25 cellular contexts compared by ENCODE assay signal in the genomic region with DNA sequence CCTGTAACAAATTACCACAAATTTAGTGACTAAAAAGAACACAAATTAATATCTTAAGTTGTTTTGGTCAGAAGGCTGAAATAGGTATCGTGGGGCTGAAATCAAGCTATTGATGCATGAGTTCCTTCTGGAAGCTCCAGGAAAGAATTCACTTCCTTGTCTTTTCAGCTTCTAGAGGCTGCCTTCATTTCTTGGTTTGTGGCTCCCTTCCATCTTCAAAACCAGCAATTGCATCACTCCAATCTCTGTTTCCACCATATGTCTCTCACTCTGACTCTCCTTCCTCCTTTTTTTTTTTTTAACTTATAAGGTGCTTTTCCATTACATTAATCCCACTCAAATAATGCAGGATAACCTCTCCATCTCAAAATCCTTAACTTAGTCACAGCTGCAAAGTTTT.
DNase-seq lines count a peak whose midpoint lies in the region; ATAC-seq and TF ChIP-seq lines count a peak whose summit lies in the region.
"Had no signal": no experiment of that assay in that cellular context is flagged by ENCODE, and none has a peak within 500 bp of the region (broad histone marks: within the 10 kb centered on the region; RNA-seq: fewer than 3 reads in every experiment).

No MANE protein-coding gene starts in this region.

- WGBS in transverse colon (ENCODE audit: low coverage in 1 of 2), 2 donors, result 86 to 91% methylated on average over 1 of the region's 1 CpG

- DNase-seq in Ammon's horn (ENCODE audit: low spot score) (peak; percentile 5), MV-4-11 (lab: John Stamatoyannopoulos, UW) (peak; percentile 65), NOMO-1 treated with DMSO at 0.1 percent for 48 hours (lab: John Stamatoyannopoulos, UW; ENCODE audit: unreplicated experiment) (peak; percentile 37), SKM-1 treated with dmso at 0.1 percent for 144 hours (lab: John Stamatoyannopoulos, UW; ENCODE audit: unreplicated experiment) (peak; percentile 44), transverse colon (no peak), inferior parietal cortex (ENCODE audit: extremely low spot score) (no peak)
- DNase-seq: CD4-positive, CD25-positive, alpha-beta regulatory T cell; DMS153; DND-41; GM23248; HFFc6; IMR-90; KG1; MM.1S; NCI-H1105; NCI-H146; NCI-H1930; NCI-H2107; NCI-H526; Right ventricle myocardium superior; RPMI8226; T-helper 2 cell had no signal

- intact Hi-C loops in transverse colon (cut with DNase I; ENCODE audit: low total_unique reads), result no loop called here

- no peak for TF ChIP-seq CTCF in transverse colon (IDR thresholded peaks at IDR 0.05)

- no peak for ATAC-seq in GM18867 (IDR thresholded peaks at IDR 0.05; ENCODE audit: unreplicated experiment)

- H3K27me3 ChIP-seq in transverse colon, result no peaks in the 10 kb centered on the region
- H3K27me3 ChIP-seq: BLaER1 had no signal

- TF ChIP-seq EP300 in transverse colon (IDR thresholded peaks at IDR 0.05; ENCODE audit: low read depth), result no peak

- H3K4me1 ChIP-seq in transverse colon, result no peaks in the 10 kb centered on the region
- H3K4me1 ChIP-seq: BLaER1, HAP-1 had no signal

- TF ChIP-seq POLR2A in transverse colon (IDR thresholded peaks at IDR 0.05), result no peak

- H3K9me3 ChIP-seq in transverse colon, result no peaks in the 10 kb centered on the region
- H3K9me3 ChIP-seq: BLaER1, HAP-1 had no signal

- in situ Hi-C loops in transverse colon (cut with MboI; ENCODE audit: low pct_ligation_motif_present in 1 of 4, low pct_unique_long_range_greater_than_20kb in 1 of 4, low sequenced_read_pairs in 3 of 4), result no loop called here

- H3K36me3 ChIP-seq in transverse colon, result no peaks in the 10 kb centered on the region
- H3K36me3 ChIP-seq: BLaER1, HAP-1 had no signal

- no peak overlapping the region for H3K4me3 ChIP-seq in transverse colon
- H3K4me3 ChIP-seq: BLaER1, GM23248, HAP-1 had no signal

- H3K27ac ChIP-seq in transverse colon, result no peak overlapping the region
- H3K27ac ChIP-seq: BLaER1, GM23248 had no signal

Comparison
In these comparisons a context has a peak if more than half of its experiments do, and no peak if none do; other contexts are left out.
1. DNase-seq: peak in Ammon's horn (single experiment), MV-4-11 (single experiment), NOMO-1 treated with DMSO at 0.1 percent for 48 hours (single experiment) and SKM-1 treated with dmso at 0.1 percent for 144 hours (single experiment); none in transverse colon (single experiment) and inferior parietal cortex (single experiment).